Comparison of ENCODE assay signal across 16 cellular contexts in genomic region chr9:5561828-5562488, GRCh38. TPM values are rescaled to one million over a fixed set of nuclear protein-coding genes. Genes with fewer than 3 reads are reported as not detected.
A peak's percentile ranks its signal among the peaks of the same experiment; 100 is the strongest.
DNase-seq lines count a peak whose midpoint lies in the region; ATAC-seq, FAIRE-seq and TF ChIP-seq lines count a peak whose summit lies in the region.
"Had no signal": no experiment of that assay in that cellular context is flagged by ENCODE, and none has a peak within 500 bp of the region (broad histone marks: within the 10 kb centered on the region; RNA-seq: fewer than 3 reads in every experiment).

No MANE protein-coding gene starts in this region.

- CTCF ChIA-PET in WTC11 (lab: Charles Lee) (no interaction called here), H1 (lab: Charles Lee; ENCODE audit: partially characterized antibody) (interaction anchor here (0.8 to 1.0 kb wide), 2 partner anchors 10 to 38 kb away, joined by 3 read pairs; no protein-coding TSS in a partner anchor)

- peaks cover 0 to 5% of the 10 kb centered on the region in 2 experiments; a peak in 1 of 4 replicates for H3K9me3 ChIP-seq in H1 (ENCODE audit: insufficient read depth in 2 of 2, low read depth in 1 of 2, low read length in 1 of 2)
- H3K9me3 ChIP-seq: BE2C, Caco-2 had no signal

- H4K20me1 ChIP-seq in H1 (replicated peaks in 1 of 2; ENCODE audit: control insufficient read depth in 1 of 2, insufficient read depth in 2 of 2, low read length in 2 of 2) = no peaks in the 10 kb centered on the region

- H3K27me3 ChIP-seq in H1 (replicated peaks in 1 of 4; ENCODE audit: control insufficient read depth in 3 of 4, extremely low read depth in 1 of 4, insufficient read depth in 3 of 4, low read length in 3 of 4) (peaks cover 0 to 5% (median under 1%) of the 10 kb centered on the region in 4 experiments; a peak in 3 of 7 replicates), mesendoderm (ENCODE audit: insufficient read depth, low read length, poor library complexity) (no peaks in the 10 kb centered on the region)
- H3K27me3 ChIP-seq: BE2C had no signal

- POLR2A ChIA-PET in WTC11 (lab: Charles Lee) (no interaction called here), H1 (lab: Charles Lee; ENCODE audit: partially characterized antibody) (no interaction called here)

- H4K5ac ChIP-seq in H1 (ENCODE audit: insufficient read length, low read depth, low read length) = no peak overlapping the region
- H4K5ac ChIP-seq in mesendoderm (ENCODE audit: low read length) = no peak overlapping the region

- H4K8ac ChIP-seq in H1 (ENCODE audit: extremely low read depth, insufficient read depth, low read length) (no peak overlapping the region), mesendoderm (ENCODE audit: low read depth, low read length) (no peak overlapping the region)

- H3K9ac ChIP-seq in H1 (replicated peaks in 1 of 4; ENCODE audit: extremely low read depth in 1 of 4, low read depth in 3 of 4, low read length in 3 of 4) (no peak overlapping the region), mesendoderm (ENCODE audit: low read length) (no peak overlapping the region)

- 82% methylated on average over 1 of the region's 1 CpG; no CpG with 5 or more reads in 1 of the 2 experiments for whole genome bisulfite sequencing in H1 (ENCODE audit: extremely low coverage in 1 of 2, insufficient coverage in 1 of 2, insufficient read length in 1 of 2, insufficient replicate concordance in 2 of 2, low coverage in 1 of 2, low lambda C conversion rate in 2 of 2, missing lambda C conversion rate in 1 of 2), 2 experiments
- WGBS in mesendoderm (ENCODE audit: extremely low coverage, insufficient coverage, low lambda C conversion rate) = no CpG with 5 or more reads among the region's 1 CpG

- no peak for TF ChIP-seq CTCF in CD14-positive monocyte (IDR thresholded peaks at IDR 0.05)
- TF ChIP-seq CTCF in WTC11 (IDR thresholded peaks at IDR 0.05) = no peak
- TF ChIP-seq CTCF in H1 (IDR thresholded peaks at IDR 0.05; ENCODE audit: control extremely low read depth in 1 of 3, insufficient read depth in 1 of 3, low read depth in 1 of 3, low read length in 3 of 3) = no peak

- no peak overlapping the region for H3K56ac ChIP-seq in H1 (replicated peaks; ENCODE audit: insufficient read length, low read depth, low read length)
- H3K56ac ChIP-seq in mesendoderm (ENCODE audit: low read length) = no peak overlapping the region

- H3K4me3 Mint-ChIP-seq in CD14-positive monocyte (no peak overlapping the region), WTC11 (no peak overlapping the region)
- H3K4me3 Mint-ChIP-seq: CD8-positive, alpha-beta T cell had no signal

- H3K4ac ChIP-seq in H1 (replicated peaks; ENCODE audit: insufficient read length, low read depth, low read length) = no peak overlapping the region
- H3K4ac ChIP-seq in mesendoderm (ENCODE audit: low read depth, low read length) = no peak overlapping the region

- H2BK15ac ChIP-seq in H1 (ENCODE audit: low read length) = no peak overlapping the region
- no peak overlapping the region for H2BK15ac ChIP-seq in mesendoderm (replicated peaks; ENCODE audit: low read depth)

- H3K14ac ChIP-seq in H1 (ENCODE audit: insufficient read length) = no peak overlapping the region

- H2BK20ac ChIP-seq in H1 (ENCODE audit: low read length) = no peak overlapping the region

- no peak overlapping the region for H2BK12ac ChIP-seq in H1 (ENCODE audit: low read depth, low read length)

- H2BK120ac ChIP-seq in H1 (replicated peaks; ENCODE audit: low read depth, low read length) (no peak overlapping the region), mesendoderm (ENCODE audit: low read depth, low read length) (no peak overlapping the region)

- no peak overlapping the region for H4K91ac ChIP-seq in H1 (replicated peaks; ENCODE audit: insufficient read length, low read length)

- H3K4me2 ChIP-seq in H1 (ENCODE audit: insufficient read depth in 1 of 2, low read depth in 2 of 2, low read length in 2 of 2) (no peak overlapping the region), mesendoderm (ENCODE audit: low read length) (no peak overlapping the region)

- DNase-seq in CD14-positive monocyte (ENCODE audit: low spot score) (no peak), GM19239 (ENCODE audit: insufficient read length, low spot score) (no peak), WTC11 (ENCODE audit: low spot score) (no peak), H1 (ENCODE audit: low read depth in 1 of 2, low spot score in 2 of 2) (no peak), mesendoderm (no peak), H4 (ENCODE audit: low spot score) (no peak)
- DNase-seq: BE2C; Caco-2; CD8-positive, alpha-beta T cell; DND-41; GF-D8; H7; Karpas-422 had no signal

- H3K23ac ChIP-seq in H1 (ENCODE audit: insufficient read length) = no peak overlapping the region
- no peak overlapping the region for H3K23ac ChIP-seq in mesendoderm (ENCODE audit: low read length)

- H3K18ac ChIP-seq in H1 (ENCODE audit: extremely low read depth, low read length) = no peak overlapping the region
- H3K18ac ChIP-seq in mesendoderm (ENCODE audit: low read length) = no peak overlapping the region

- H3K4me1 ChIP-seq in H1 (replicated peaks in 1 of 4; ENCODE audit: control insufficient read depth in 3 of 4, insufficient read depth in 4 of 4, low read length in 3 of 4) = no peaks in the 10 kb centered on the region
- peaks cover 2% of the 10 kb centered on the region for H3K4me1 ChIP-seq in mesendoderm (ENCODE audit: control insufficient read depth, low read depth, low read length)
- H3K4me1 ChIP-seq: BE2C, Caco-2 had no signal

- ATAC-seq in WTC11 (no peak), HG02885 (IDR thresholded peaks at IDR 0.05; ENCODE audit: poor library complexity, unreplicated experiment) (no peak)
- ATAC-seq: CD8-positive, alpha-beta T cell had no signal

- intact Hi-C loops in CD14-positive monocyte (cut with micrococcal nuclease) = loop anchor here (5.0 to 10.0 kb wide), 4 partner anchors 47 to 107 kb away; partner anchors contain the start of genes CD274 (in 2 of the 2), PDCD1LG2 (in 1 of the 2) and RIC1 (in 1 of the 2)

- no peaks in the 10 kb centered on the region for H3K27me3 Mint-ChIP-seq in CD14-positive monocyte (ENCODE audit: low read depth in 3 of 3)
- H3K27me3 Mint-ChIP-seq in WTC11 (ENCODE audit: low read depth) = peaks cover 44% of the 10 kb centered on the region

- FAIRE-seq in GM19239 (lab: Jason Lieb, UNC) = peak; percentile 66
- no peak for FAIRE-seq in H1 (lab: Jason Lieb, UNC)
- FAIRE-seq: A204.1 had no signal

- H3K36me3 Mint-ChIP-seq in CD14-positive monocyte (peaks cover 0 to 7% of the 10 kb centered on the region in 2 donors), WTC11 (0 out of 2 replicates have a peak, but pooled peaks cover 3% of the 10 kb centered on the region)

- H3K4me1 Mint-ChIP-seq in CD14-positive monocyte (peaks cover 88% of the 10 kb centered on the region), WTC11 (no peaks in the 10 kb centered on the region)

- no peak for TF ChIP-seq EP300 in H1 (IDR thresholded peaks at IDR 0.05; ENCODE audit: borderline replicate concordance in 1 of 2, low read depth in 2 of 2, low read length in 2 of 2)

- H3K27ac Mint-ChIP-seq in CD14-positive monocyte = peak overlapping the region in 5 of 7 donors; percentile 30 to 93 (median 51)
- H3K27ac Mint-ChIP-seq in WTC11 = no peak overlapping the region
- H3K27ac Mint-ChIP-seq: CD8-positive, alpha-beta T cell had no signal

- H3K9me3 Mint-ChIP-seq in CD14-positive monocyte (peaks cover 0 to 4% (median 0%) of the 10 kb centered on the region in 7 donors), WTC11 (peaks cover 7% of the 10 kb centered on the region)

- no peak overlapping the region for H3K27ac ChIP-seq in H1 (ENCODE audit: low read depth, low read length)
- H3K27ac ChIP-seq in mesendoderm (ENCODE audit: low read depth, low read length) = no peak overlapping the region
- H3K27ac ChIP-seq: C4-2B had no signal

- H2AFZ ChIP-seq in H1 (ENCODE audit: low read length) = no peak overlapping the region

- H2BK5ac ChIP-seq in H1 (ENCODE audit: low read depth, low read length) = no peak overlapping the region
- H2BK5ac ChIP-seq in mesendoderm (ENCODE audit: low read length) = no peak overlapping the region

- TF ChIP-seq RAD21 in H1 (IDR thresholded peaks at IDR 0.05 in 1 of 2, conservative IDR thresholded peaks at IDR 0.05 in 1 of 2; ENCODE audit: low read depth in 2 of 2, low read length in 2 of 2) = no peak

- no peaks in the 10 kb centered on the region for H3K36me3 ChIP-seq in H1 (ENCODE audit: control insufficient read depth in 2 of 4, insufficient read depth in 4 of 4, low read length in 3 of 4)
- H3K36me3 ChIP-seq in mesendoderm (ENCODE audit: control insufficient read depth, insufficient read depth, low read length) = no peaks in the 10 kb centered on the region
- H3K36me3 ChIP-seq: BE2C had no signal

- H3K4me3 ChIP-seq in H1 (ENCODE audit: extremely low read depth in 1 of 4, insufficient read depth in 2 of 4, low read depth in 3 of 4, low read length in 4 of 4) (no peak overlapping the region), mesendoderm (ENCODE audit: low read length) (no peak overlapping the region)

- H3K79me2 ChIP-seq in H1 (ENCODE audit: control insufficient read depth in 1 of 2, insufficient read depth in 2 of 2, low read length in 2 of 2) (no peaks in the 10 kb centered on the region), mesendoderm (ENCODE audit: control insufficient read depth, insufficient read depth, low read length) (no peaks in the 10 kb centered on the region)

- H2AK5ac ChIP-seq in H1 (ENCODE audit: low read depth, low read length) (no peak overlapping the region), mesendoderm (ENCODE audit: low read length) (no peak overlapping the region)

- TF ChIP-seq POLR2A in H1 (IDR thresholded peaks at IDR 0.05; ENCODE audit: control extremely low read depth in 1 of 2, low read depth in 2 of 2, low read length in 2 of 2) = no peak

- H3K23me2 ChIP-seq in H1 (ENCODE audit: low read depth, low read length) = no peaks in the 10 kb centered on the region; the same call in 1 of the 2 replicates

- H3K79me1 ChIP-seq in H1 (ENCODE audit: low read depth, low read length) = no peaks in the 10 kb centered on the region
- H3K79me1 ChIP-seq in mesendoderm (ENCODE audit: low read length) = no peaks in the 10 kb centered on the region

TF ChIP-seq in H1, 55 proteins besides CTCF, POLR2A, EP300 and RAD21 (continues in another document):
- no peak for TF ChIP-seq HDAC6 (IDR thresholded peaks at IDR 0.05; ENCODE audit: low read depth, low read length)
- peak; percentile 51; the same call in 1 of the 2 replicates for TF ChIP-seq SP1 (IDR thresholded peaks at IDR 0.05; ENCODE audit: low read depth, low read length)

RNA-seq across cellular contexts. Expression of gene PDCD1LG2, which starts 51.6 kb away (rescaled TPM):
- polyA plus RNA-seq in CD14-positive monocyte (under 1 TPM; 0.16 to 0.41 TPM), H1 (2011; rRNA removed) (not detected in 2 replicates)
- total RNA-seq in WTC11 (2021) = not detected in 3 replicates
- not detected in 2 replicates for total RNA-seq in H1 (2021; fragmentation: NEBNext Ultra II Directional; extraction: Animal tissue kit (Norgen Biotek cat#: 25700))
- not detected for polyA plus RNA-seq in H1 (2011; cell fraction: cytosol; rRNA removed)
- not detected for polyA plus RNA-seq in H1 (2011; cell fraction: nucleus; rRNA removed)
- polyA plus RNA-seq in H1 (2012, experiment 1 of 2) = not detected in 4 replicates
- polyA plus RNA-seq in H1 (2012, experiment 2 of 2) = not detected
- not detected for polyA plus RNA-seq in H1 (2013, experiment 1 of 2)
- not detected for polyA plus RNA-seq in H1 (2013, experiment 2 of 2)
- polyA minus RNA-seq in H1 (2011; rRNA and poly(A)+ RNA removed) = not detected in 2 replicates
- not detected for polyA minus RNA-seq in H1 (2011; cell fraction: cytosol; rRNA and poly(A)+ RNA removed)
- polyA minus RNA-seq in H1 (2011; cell fraction: nucleus; rRNA and poly(A)+ RNA removed) = not detected
- polyA plus RNA-seq in mesendoderm (2013, experiment 1 of 2) = 0.04 TPM
- 0.08 TPM for polyA plus RNA-seq in mesendoderm (2013, experiment 2 of 2)
- total RNA-seq in H4 (2014; rRNA removed; shearing (Covaris generic)) = 1.9 TPM in 1 of 2 replicates, not detected in the other
- total RNA-seq: Caco-2; CD8-positive, alpha-beta T cell; H7 had no signal
